In genomic region chr1:229093546-229094336, GRCh38 we compare ENCODE assay signal across 14 cellular contexts.
DNase-seq lines count a peak whose midpoint lies in the region; ATAC-seq and TF ChIP-seq lines count a peak whose summit lies in the region.
"Had no signal": no experiment of that assay in that cellular context is flagged by ENCODE, and none has a peak within 500 bp of the region (broad histone marks: within the 10 kb centered on the region; RNA-seq: fewer than 3 reads in every experiment).

No MANE protein-coding gene starts in this region.

- peaks cover 12% of the 10 kb centered on the region; the same call in 1 of the 2 replicates for H3K9me3 Mint-ChIP-seq in WTC11
- H3K9me3 Mint-ChIP-seq in activated T-helper 17 cell treated with anti-CD3 and anti-CD28 coated beads, Interleukin-2, amount 50 U/mL, for 72 hours = no peaks in the 10 kb centered on the region
- H3K9me3 Mint-ChIP-seq: central memory CD8-positive, alpha-beta T cell; stimulated activated effector memory CD8-positive, alpha-beta T cell treated with anti-CD3 and anti-CD28 coated beads, Interleukin-12 subunit alpha, Interleukin-12 subunit beta, amount 100 ng/mL, for 72 hours had no signal

- CTCF ChIA-PET in WTC11 (lab: Charles Lee) = interaction anchor here (0.6 to 2.1 kb wide), 5 partner anchors 9 to 434 kb away, joined by 3 to 11 read pairs (median 4); no protein-coding TSS in a partner anchor

- TF ChIP-seq EP300 in upper lobe of left lung (IDR thresholded peaks at IDR 0.05) = peak in 3 of 4 donors; percentile 15 to 89 (median 43)

- H3K9me3 ChIP-seq in upper lobe of left lung = no peaks in the 10 kb centered on the region

- peak overlapping the region; percentile 47 to 73 (median 64) for H3K27ac ChIP-seq in upper lobe of left lung

- no peaks in the 10 kb centered on the region for H3K27me3 ChIP-seq in upper lobe of left lung

- no peak for TF ChIP-seq CTCF in WTC11 (IDR thresholded peaks at IDR 0.05)
- TF ChIP-seq CTCF in upper lobe of left lung (IDR thresholded peaks at IDR 0.05) = no peak

- ATAC-seq in WTC11 = peak; percentile 75
- peak; percentile 64 to 84 for ATAC-seq in upper lobe of left lung (ENCODE audit: low FRiP score in 2 of 2)
- no peak for ATAC-seq in activated T-helper 17 cell treated with anti-CD3 and anti-CD28 coated beads, Interleukin-2, amount 50 U/mL, for 72 hours (replicated peaks)
- ATAC-seq: stimulated activated effector memory CD8-positive, alpha-beta T cell treated with anti-CD3 and anti-CD28 coated beads, Interleukin-12 subunit alpha, Interleukin-12 subunit beta, amount 100 ng/mL, for 72 hours had no signal

- 69 to 78% methylated on average over 6 of the region's 6 CpGs for WGBS in upper lobe of left lung, 2 donors

- peaks cover 2% of the 10 kb centered on the region; the same call in 1 of the 2 replicates for H3K27me3 Mint-ChIP-seq in WTC11 (ENCODE audit: low read depth)
- H3K27me3 Mint-ChIP-seq in activated T-helper 17 cell treated with anti-CD3 and anti-CD28 coated beads, Interleukin-2, amount 50 U/mL, for 72 hours = no peaks in the 10 kb centered on the region
- H3K27me3 Mint-ChIP-seq: central memory CD8-positive, alpha-beta T cell had no signal

- no peak overlapping the region for H3K4me3 ChIP-seq in upper lobe of left lung

- peaks cover 13% of the 10 kb centered on the region; the same call in 1 of the 2 replicates for H3K36me3 Mint-ChIP-seq in WTC11
- H3K36me3 Mint-ChIP-seq in activated T-helper 17 cell treated with anti-CD3 and anti-CD28 coated beads, Interleukin-2, amount 50 U/mL, for 72 hours (ENCODE audit: low read depth) = no peaks in the 10 kb centered on the region

- DNase-seq in NCI-H1417 (lab: John Stamatoyannopoulos, UW) (peak in 2 of 3 experiments; percentile 40 to 66), NCI-H1417 treated with DMSO at 0.1 percent for 48 hours (lab: John Stamatoyannopoulos, UW) (no peak), WTC11 (ENCODE audit: low spot score) (peak; percentile 56), left kidney (ENCODE audit: low read depth, low spot score) (peak; percentile 83), upper lobe of left lung (peak in 1 of 2 donors; percentile 74), NCI-H187 treated with DMSO at 0.1 percent for 48 hours (lab: John Stamatoyannopoulos, UW) (no peak)
- no peak for DNase-seq in stimulated activated CD4-positive, alpha-beta T cell treated with anti-CD3 and anti-CD28 coated beads, Interleukin-2, amount 100 ng/mL, for 24 hours
- DNase-seq: activated T-cell treated with anti-CD3 and anti-CD28 coated beads, Interleukin-2, amount 50 U/mL, for 1 hour; foreskin fibroblast; OCI-M1; stimulated activated CD4-positive, alpha-beta T cell treated with anti-CD3 and anti-CD28 coated beads, Interleukin-12 subunit alpha, Interleukin-12 subunit beta, amount 100 ng/mL, for 4 hours had no signal

- H3K4me3 Mint-ChIP-seq in WTC11 = peak overlapping the region; percentile 55
- no peak overlapping the region for H3K4me3 Mint-ChIP-seq in activated T-helper 17 cell treated with anti-CD3 and anti-CD28 coated beads, Interleukin-2, amount 50 U/mL, for 72 hours
- H3K4me3 Mint-ChIP-seq: central memory CD8-positive, alpha-beta T cell; stimulated activated effector memory CD8-positive, alpha-beta T cell treated with anti-CD3 and anti-CD28 coated beads, Interleukin-12 subunit alpha, Interleukin-12 subunit beta, amount 100 ng/mL, for 72 hours had no signal

- H3K4me1 ChIP-seq in upper lobe of left lung = peaks cover 0 to 12% (median 7%) of the 10 kb centered on the region in 4 donors

- TF ChIP-seq POLR2A in upper lobe of left lung (IDR thresholded peaks at IDR 0.05) = peak in 2 of 4 donors; percentile 10 to 22

- no peaks in the 10 kb centered on the region for H3K36me3 ChIP-seq in upper lobe of left lung

- H3K27ac Mint-ChIP-seq in WTC11 = peak overlapping the region; percentile 97
- H3K27ac Mint-ChIP-seq in activated T-helper 17 cell treated with anti-CD3 and anti-CD28 coated beads, Interleukin-2, amount 50 U/mL, for 72 hours = no peak overlapping the region
- H3K27ac Mint-ChIP-seq: stimulated activated effector memory CD8-positive, alpha-beta T cell treated with anti-CD3 and anti-CD28 coated beads, Interleukin-12 subunit alpha, Interleukin-12 subunit beta, amount 100 ng/mL, for 72 hours had no signal

- H3K4me1 Mint-ChIP-seq in WTC11 = peaks cover 81% of the 10 kb centered on the region
- H3K4me1 Mint-ChIP-seq in activated T-helper 17 cell treated with anti-CD3 and anti-CD28 coated beads, Interleukin-2, amount 50 U/mL, for 72 hours = no peaks in the 10 kb centered on the region
- H3K4me1 Mint-ChIP-seq: stimulated activated effector memory CD8-positive, alpha-beta T cell treated with anti-CD3 and anti-CD28 coated beads, Interleukin-12 subunit alpha, Interleukin-12 subunit beta, amount 100 ng/mL, for 72 hours had no signal

- POLR2A ChIA-PET in WTC11 (lab: Charles Lee) = interaction anchor here (0.9 kb wide), 1 partner anchor 49 kb away, joined by 6 read pairs; no protein-coding TSS in a partner anchor

TF ChIP-seq in WTC11, 78 proteins besides CTCF, POLR2A, EP300 and RAD21 (continues in another document):
- TF ChIP-seq CBFB (CRISPR knock-in tag; IDR thresholded peaks at IDR 0.05; ENCODE audit: low read depth) (no peak), TEAD1 (CRISPR knock-in tag; IDR thresholded peaks at IDR 0.05) (peak; percentile 47; the same call in 1 of the 2 replicates), AR (CRISPR knock-in tag; IDR thresholded peaks at IDR 0.05) (no peak), MYBL2 (CRISPR knock-in tag; IDR thresholded peaks at IDR 0.05) (no peak), SOX15 (CRISPR knock-in tag; IDR thresholded peaks at IDR 0.05) (no peak), JUN (CRISPR knock-in tag; IDR thresholded peaks at IDR 0.05) (no peak), SP1 (CRISPR knock-in tag; conservative IDR thresholded peaks at IDR 0.05) (no peak), PREB (CRISPR knock-in tag; IDR thresholded peaks at IDR 0.05; ENCODE audit: borderline replicate concordance) (no peak), TP53 (CRISPR knock-in tag; IDR thresholded peaks at IDR 0.05) (no peak), HMGA2 (CRISPR knock-in tag; IDR thresholded peaks at IDR 0.05) (no peak), MAX (CRISPR knock-in tag; IDR thresholded peaks at IDR 0.05) (no peak; the same call in 1 of the 2 replicates), ELF4 (CRISPR knock-in tag; IDR thresholded peaks at IDR 0.05; ENCODE audit: low read depth) (no peak), ATF3 (CRISPR knock-in tag; conservative IDR thresholded peaks at IDR 0.05) (no peak), GTF2I (CRISPR knock-in tag; conservative IDR thresholded peaks at IDR 0.05) (no peak)

Comparison
In these comparisons a context has a peak if more than half of its experiments do, and no peak if none do; other contexts are left out.
1. DNase-seq: peak in NCI-H1417 (2 of 3), WTC11 (single experiment) and left kidney (single experiment); none in NCI-H1417 treated with DMSO at 0.1 percent for 48 hours (single experiment), stimulated activated CD4-positive, alpha-beta T cell treated with anti-CD3 and anti-CD28 coated beads, Interleukin-2, amount 100 ng/mL, for 24 hours (0 of 2) and NCI-H187 treated with DMSO at 0.1 percent for 48 hours (single experiment).